Comparison of ENCODE assay signal across 33 cellular contexts in the genomic region with DNA sequence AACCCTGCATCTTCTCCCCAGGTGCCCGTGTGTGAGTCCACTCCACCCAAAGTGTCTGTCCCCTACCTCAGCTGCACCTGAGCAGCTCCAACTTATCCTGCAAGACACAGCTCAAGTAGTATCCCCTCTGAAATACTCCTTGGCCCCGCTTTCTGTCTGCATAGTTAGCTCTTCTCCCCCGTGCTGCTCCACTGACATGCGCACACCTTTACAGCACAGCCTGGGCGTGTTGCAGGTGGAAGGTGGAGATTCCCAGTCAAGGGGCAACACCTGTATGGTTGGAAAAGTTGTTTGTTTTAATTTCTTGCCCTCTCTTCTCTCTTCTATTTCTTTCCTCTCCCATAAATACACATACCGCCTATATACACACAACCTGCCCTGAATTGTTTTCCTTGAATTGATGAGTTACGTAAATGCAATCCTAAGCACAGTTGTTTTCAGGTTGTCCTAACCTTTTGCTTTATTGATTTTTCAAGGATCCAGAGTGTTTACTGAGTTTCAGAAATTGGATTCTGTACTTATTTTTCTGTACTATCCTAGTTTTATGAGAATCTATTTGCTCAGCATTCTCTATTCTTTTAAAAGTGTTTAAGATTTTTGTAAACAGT. TPM values are rescaled to one million over a fixed set of nuclear protein-coding genes. Genes with fewer than 3 reads are reported as not detected.
DNase-seq lines count a peak whose midpoint lies in the region; ATAC-seq, FAIRE-seq and TF ChIP-seq lines count a peak whose summit lies in the region.
"Had no signal": no experiment of that assay in that cellular context is flagged by ENCODE, and none has a peak within 500 bp of the region (broad histone marks: within the 10 kb centered on the region; RNA-seq: fewer than 3 reads in every experiment).

No MANE protein-coding gene starts in this region.

- no peak for FAIRE-seq in HepG2 (lab: Jason Lieb, UNC)
- FAIRE-seq: bronchial epithelial cell, colon had no signal

- POLR2A ChIA-PET in HepG2 (lab: Yijun Ruan, JAX): interaction anchor here (1.0 kb wide), 1 partner anchor 124 kb away, joined by 3 read pairs; no protein-coding TSS in a partner anchor

- H3K9me3 Mint-ChIP-seq in endothelial cell (ENCODE audit: unreplicated experiment): no peaks in the 10 kb centered on the region
- peaks cover 2 to 4% of the 10 kb centered on the region in 2 donors for H3K9me3 Mint-ChIP-seq in activated T-cell treated with anti-CD3 and anti-CD28 coated beads, Interleukin-2, amount 50 U/mL, for 72 hours
- H3K9me3 Mint-ChIP-seq: activated T-helper 1 cell treated with anti-CD3 and anti-CD28 coated beads, Interleukin-12 subunit alpha, Interleukin-12 subunit beta, Interleukin-2, Interleukin-4 antibody, amounts not matched to agents 30 ng/mL and 10 ng/mL and 1 ng/mL, durations not matched to agents 14 hours and 24 hours and 36 hours; CD4-positive, alpha-beta T cell; T-helper 2 cell treated with Interferon-gamma antibody and Interleukin-4, amounts not matched to agents 5 μg/mL and 100 μg/mL, for 36 hours had no signal

- no peak for TF ChIP-seq POLR2A in body of pancreas (IDR thresholded peaks at IDR 0.05)
- TF ChIP-seq POLR2A in HepG2 (IDR thresholded peaks at IDR 0.05; ENCODE audit: insufficient read depth in 1 of 2, low read depth in 2 of 2, low read length in 2 of 2): no peak
- no peak for TF ChIP-seq POLR2A in gastrocnemius medialis (IDR thresholded peaks at IDR 0.05)

- peaks cover 3% of the 10 kb centered on the region for H3K4me1 Mint-ChIP-seq in endothelial cell (ENCODE audit: unreplicated experiment)
- H3K4me1 Mint-ChIP-seq in activated T-cell treated with anti-CD3 and anti-CD28 coated beads, Interleukin-2, amount 50 U/mL, for 72 hours (ENCODE audit: low read depth): no peaks in the 10 kb centered on the region
- H3K4me1 Mint-ChIP-seq: activated CD4-positive, alpha-beta T cell treated with anti-CD3 and anti-CD28 coated beads, Interleukin-2, amount 10 ng/mL, durations not matched to agents 7 days and 5 days; activated naive CD4-positive, alpha-beta T cell treated with anti-CD3 and anti-CD28 coated beads, Interleukin-2, amount 50 U/mL, for 24 hours; immature natural killer cell; naive thymus-derived CD4-positive, alpha-beta T cell had no signal

- H3K27me3 ChIP-seq in body of pancreas (no peaks in the 10 kb centered on the region), HepG2 (ENCODE audit: control insufficient read depth in 1 of 2, insufficient read depth in 2 of 2, low read length in 2 of 2) (no peaks in the 10 kb centered on the region), gastrocnemius medialis (no peaks in the 10 kb centered on the region)
- H3K27me3 ChIP-seq: esophagus squamous epithelium, gastroesophageal sphincter, hepatocyte, transverse colon had no signal

- CTCF ChIA-PET in HepG2 (lab: Yijun Ruan, JAX; ENCODE audit: low intra/inter-chr PET ratio, low total read pairs): no interaction called here

- no peak overlapping the region for H2AFZ ChIP-seq in HepG2 (ENCODE audit: low read length)
- H2AFZ ChIP-seq: hepatocyte had no signal

- TF ChIP-seq CTCF in body of pancreas (IDR thresholded peaks at IDR 0.05) (no peak), HepG2 (CRISPR knock-in tag; IDR thresholded peaks at IDR 0.05) (no peak), gastrocnemius medialis (IDR thresholded peaks at IDR 0.05 in 4 of 5, conservative IDR thresholded peaks at IDR 0.05 in 1 of 5) (no peak), endothelial cell (IDR thresholded peaks at IDR 0.05; ENCODE audit: unreplicated experiment) (no peak)

- H3K9ac ChIP-seq in HepG2 (ENCODE audit: insufficient read depth, low read depth, low read length): no peak overlapping the region
- H3K9ac ChIP-seq: GM23248 had no signal

- H3K27me3 Mint-ChIP-seq in endothelial cell (ENCODE audit: unreplicated experiment): peaks cover 3% of the 10 kb centered on the region
- peaks cover 48% of the 10 kb centered on the region for H3K27me3 Mint-ChIP-seq in activated T-cell treated with anti-CD3 and anti-CD28 coated beads, Interleukin-2, amount 50 U/mL, for 72 hours (ENCODE audit: low read depth)

- WGBS in body of pancreas, 2 donors: 62 to 63% methylated on average over 7 of the region's 7 CpGs
- WGBS in HepG2 (ENCODE audit: low lambda C conversion rate): 52% methylated on average over 7 of the region's 7 CpGs

- BruUV-seq in HepG2 (replicated peaks; lab: Mats Ljungman, UMichigan): no TSS peak

- H4K20me1 ChIP-seq in HepG2 (ENCODE audit: insufficient read depth, low read length): no peaks in the 10 kb centered on the region

- H3K4me3 ChIP-seq in body of pancreas: no peak overlapping the region
- 0 out of 6 replicates have a peak overlapping the region, but pooled peaks of 1 of the 3 experiments have one; percentile 15 for H3K4me3 ChIP-seq in HepG2 (replicated peaks in 1 of 3; ENCODE audit: insufficient read depth in 1 of 3, low read depth in 2 of 3, low read length in 3 of 3)
- H3K4me3 ChIP-seq in gastrocnemius medialis: no peak overlapping the region
- H3K4me3 ChIP-seq: esophagus squamous epithelium, gastroesophageal sphincter, hepatocyte, left ventricle myocardium inferior, transverse colon had no signal

- ATAC-seq in body of pancreas (peak; percentile 33), HepG2 (peak; percentile 88), gastrocnemius medialis (no peak)
- ATAC-seq in activated T-cell treated with anti-CD3 and anti-CD28 coated beads, Interleukin-2, amount 50 U/mL, for 72 hours (replicated peaks in 1 of 2): no peak
- ATAC-seq: gastroesophageal sphincter; naive thymus-derived CD4-positive, alpha-beta T cell had no signal

- peaks cover 3% of the 10 kb centered on the region for H3K36me3 Mint-ChIP-seq in endothelial cell (ENCODE audit: low read depth, unreplicated experiment)
- H3K36me3 Mint-ChIP-seq in activated T-cell treated with anti-CD3 and anti-CD28 coated beads, Interleukin-2, amount 50 U/mL, for 72 hours (ENCODE audit: insufficient read depth in 2 of 2): peaks cover 0 to 2% of the 10 kb centered on the region in 2 donors
- H3K36me3 Mint-ChIP-seq: activated naive CD4-positive, alpha-beta T cell treated with anti-CD3 and anti-CD28 coated beads, Interleukin-2, amount 50 U/mL, for 24 hours; immature natural killer cell; naive thymus-derived CD4-positive, alpha-beta T cell had no signal

- no peaks in the 10 kb centered on the region for H3K36me3 ChIP-seq in body of pancreas (replicated peaks in 1 of 2; ENCODE audit: insufficient read depth in 1 of 2, low read depth in 2 of 2)
- no peaks in the 10 kb centered on the region for H3K36me3 ChIP-seq in HepG2 (replicated peaks in 1 of 2; ENCODE audit: control insufficient read depth in 1 of 2, insufficient read depth in 2 of 2, low read length in 2 of 2)
- no peaks in the 10 kb centered on the region for H3K36me3 ChIP-seq in gastrocnemius medialis
- H3K36me3 ChIP-seq: esophagus squamous epithelium, gastroesophageal sphincter, left ventricle myocardium inferior, transverse colon, WERI-Rb-1 had no signal

- no peak for TF ChIP-seq RAD21 in HepG2 (CRISPR knock-in tag; IDR thresholded peaks at IDR 0.05)

- H3K27ac ChIP-seq in body of pancreas (no peak overlapping the region), HepG2 (ENCODE audit: extremely low read length, insufficient read depth, low read length) (peak overlapping the region; percentile 47), gastrocnemius medialis (peak overlapping the region; percentile 47 to 68 (median 56))
- H3K27ac ChIP-seq: gastroesophageal sphincter, hepatocyte, left ventricle myocardium inferior, transverse colon, WERI-Rb-1 had no signal

- intact Hi-C loops in body of pancreas (cut with DNase I): no loop called here
- intact Hi-C loops in HepG2 (cut with micrococcal nuclease; ENCODE audit: unreplicated experiment): loop anchor here (5.0 kb wide), 1 partner anchor 115 kb away; no protein-coding TSS in a partner anchor
- intact Hi-C loops in gastrocnemius medialis (cut with DNase I; ENCODE audit: low total_unique reads): no loop called here

- peak in 1 of 2 experiments; percentile 90; a peak in 2 of 4 replicates for TF ChIP-seq EP300 in HepG2 (IDR thresholded peaks at IDR 0.05; ENCODE audit: low read depth in 2 of 2, low read length in 2 of 2)
- no peak for TF ChIP-seq EP300 in HepG2 (CRISPR knock-in tag; IDR thresholded peaks at IDR 0.05; ENCODE audit: borderline replicate concordance)

- H3K4me1 ChIP-seq in body of pancreas: peaks cover 17% of the 10 kb centered on the region
- H3K4me1 ChIP-seq in HepG2 (ENCODE audit: insufficient read depth, low read length): peaks cover 46% of the 10 kb centered on the region
- peaks cover 40 to 42% of the 10 kb centered on the region in 2 donors for H3K4me1 ChIP-seq in gastrocnemius medialis
- H3K4me1 ChIP-seq: gastroesophageal sphincter, left ventricle myocardium inferior had no signal

- H3K9me3 ChIP-seq in body of pancreas (no peaks in the 10 kb centered on the region), HepG2 (ENCODE audit: low read length) (no peaks in the 10 kb centered on the region), gastrocnemius medialis (no peaks in the 10 kb centered on the region)
- H3K9me3 ChIP-seq: esophagus squamous epithelium, gastroesophageal sphincter, left ventricle myocardium inferior, transverse colon had no signal

- peaks cover 33% of the 10 kb centered on the region for H3K79me2 ChIP-seq in HepG2 (ENCODE audit: insufficient read depth, low read length)

- DNase-seq in NCI-H510A treated with DMSO at 0.1 percent for 48 hours (lab: John Stamatoyannopoulos, UW) (peak; percentile 41), NCI-H510A (lab: John Stamatoyannopoulos, UW) (no peak), body of pancreas (peak in 2 of 4 donors; percentile 21 to 22), HepG2 (ENCODE audit: low spot score) (peak; percentile 70), gastrocnemius medialis (no peak), endothelial cell (ENCODE audit: low spot score) (no peak), SW480 (ENCODE audit: low spot score) (no peak)
- DNase-seq in activated T-cell treated with anti-CD3 and anti-CD28 coated beads, Interleukin-2, amount 50 U/mL, for 72 hours: no peak
- DNase-seq: activated CD4-positive, alpha-beta T cell treated with anti-CD3 and anti-CD28 coated beads, Interleukin-2, amount 10 ng/mL, durations not matched to agents 7 days and 5 days; AML-193; amygdala; CD4-positive, alpha-beta T cell; effector memory CD4-positive, alpha-beta T cell; esophagus squamous epithelium; GM23248; immature natural killer cell; Kasumi-1; left ventricle myocardium inferior; naive thymus-derived CD4-positive, alpha-beta T cell; NCI-H1694 treated with DMSO at 0.1 percent for 48 hours; NCI-H2227 treated with DMSO at 0.1 percent for 48 hours; NCI-H774; stimulated activated CD4-positive, alpha-beta T cell treated with anti-CD3 and anti-CD28 coated beads, Interleukin-2, amount 100 ng/mL, for 24 hours; transverse colon; WERI-Rb-1 had no signal

- in situ Hi-C loops in HepG2 (cut with HindIII; ENCODE audit: extremely low pct_ligation_motif_present, low pct_unique_long_range_greater_than_20kb): no loop called here
- in situ Hi-C loops in gastrocnemius medialis (cut with MboI; ENCODE audit: low sequenced_read_pairs in 4 of 4): no loop called here

- no peak overlapping the region for H3K27ac Mint-ChIP-seq in endothelial cell (ENCODE audit: unreplicated experiment)
- H3K27ac Mint-ChIP-seq in activated T-cell treated with anti-CD3 and anti-CD28 coated beads, Interleukin-2, amount 50 U/mL, for 72 hours: no peak overlapping the region
- H3K27ac Mint-ChIP-seq: activated CD4-positive, alpha-beta T cell treated with anti-CD3 and anti-CD28 coated beads, Interleukin-2, amount 10 ng/mL, durations not matched to agents 7 days and 5 days; activated naive CD4-positive, alpha-beta T cell treated with anti-CD3 and anti-CD28 coated beads, Interleukin-2, amount 50 U/mL, for 24 hours; activated T-helper 1 cell treated with anti-CD3 and anti-CD28 coated beads, Interleukin-12 subunit alpha, Interleukin-12 subunit beta, Interleukin-2, Interleukin-4 antibody, amounts not matched to agents 30 ng/mL and 10 ng/mL and 1 ng/mL, durations not matched to agents 14 hours and 24 hours and 36 hours; CD4-positive, alpha-beta T cell; immature natural killer cell; mesothelial cell of epicardium; naive thymus-derived CD4-positive, alpha-beta T cell; T-helper 2 cell treated with Interferon-gamma antibody and Interleukin-4, amounts not matched to agents 5 μg/mL and 100 μg/mL, for 36 hours had no signal

- no peak overlapping the region for H3K4me3 Mint-ChIP-seq in endothelial cell (ENCODE audit: unreplicated experiment)
- no peak overlapping the region for H3K4me3 Mint-ChIP-seq in activated T-cell treated with anti-CD3 and anti-CD28 coated beads, Interleukin-2, amount 50 U/mL, for 72 hours
- H3K4me3 Mint-ChIP-seq: activated CD4-positive, alpha-beta T cell treated with anti-CD3 and anti-CD28 coated beads, Interleukin-2, amount 10 ng/mL, durations not matched to agents 7 days and 5 days; activated naive CD4-positive, alpha-beta T cell treated with anti-CD3 and anti-CD28 coated beads, Interleukin-2, amount 50 U/mL, for 24 hours; activated T-helper 1 cell treated with anti-CD3 and anti-CD28 coated beads, Interleukin-12 subunit alpha, Interleukin-12 subunit beta, Interleukin-2, Interleukin-4 antibody, amounts not matched to agents 30 ng/mL and 10 ng/mL and 1 ng/mL, durations not matched to agents 14 hours and 24 hours and 36 hours; CD4-positive, alpha-beta T cell; immature natural killer cell; mesothelial cell of epicardium; naive thymus-derived CD4-positive, alpha-beta T cell; T-helper 2 cell treated with Interferon-gamma antibody and Interleukin-4, amounts not matched to agents 5 μg/mL and 100 μg/mL, for 36 hours had no signal

- peak overlapping the region; percentile 62 for H3K4me2 ChIP-seq in HepG2 (ENCODE audit: low read depth, low read length)
- H3K4me2 ChIP-seq: hepatocyte had no signal

RNA-seq across cellular contexts. Expression of gene MET, which starts 14.9 kb away (rescaled TPM):
- 10 to 100 TPM; 21.3 to 23.7 TPM for total RNA-seq in body of pancreas
- total RNA-seq in HepG2 (2016; rRNA removed; fragmentation: Illumina TruSeq; extraction: Trizol): 23.3 and 31.5 TPM in 2 replicates
- 6.7 and 9.1 TPM in 2 replicates for total RNA-seq in HepG2 (2016; cell fraction: cytosol; rRNA removed; fragmentation: Illumina TruSeq; extraction: Trizol; ENCODE audit: low read depth)
- total RNA-seq in HepG2 (2016; cell fraction: insoluble cytoplasmic fraction; rRNA removed; fragmentation: Illumina TruSeq; extraction: Trizol): 22.2 and 30.9 TPM in 2 replicates
- 13.5 and 13.7 TPM in 2 replicates for total RNA-seq in HepG2 (2016; cell fraction: membrane; rRNA removed; fragmentation: Illumina TruSeq; extraction: Trizol)
- 41.6 and 49.0 TPM in 2 replicates for total RNA-seq in HepG2 (2016; cell fraction: nucleus; rRNA removed; fragmentation: Illumina TruSeq; extraction: Trizol)
- polyA plus RNA-seq in HepG2 (2011; rRNA removed): 20.4 and 21.8 TPM in 2 replicates
- polyA plus RNA-seq in HepG2 (2011; cell fraction: cytosol; rRNA removed): 12.9 and 19.5 TPM in 2 replicates
- 10.0 and 10.1 TPM in 2 replicates for polyA plus RNA-seq in HepG2 (2011; cell fraction: nucleus; rRNA removed)
- 29.8 and 37.6 TPM in 2 replicates for polyA plus RNA-seq in HepG2 (2012)
- 1.00 and 1.2 TPM in 2 replicates for polyA plus RNA-seq in HepG2 (2016; cell fraction: cytosol; fragmentation: Illumina TruSeq; extraction: Trizol; ENCODE audit: low read depth)
- polyA plus RNA-seq in HepG2 (2016; cell fraction: insoluble cytoplasmic fraction; fragmentation: Illumina TruSeq; extraction: Trizol; ENCODE audit: low read depth): 12.2 TPM in 2 replicates
- polyA plus RNA-seq in HepG2 (2016; cell fraction: membrane; fragmentation: Illumina TruSeq; extraction: Trizol; ENCODE audit: low read depth): 2.8 and 2.9 TPM in 2 replicates
- polyA plus RNA-seq in HepG2 (2016; cell fraction: nucleus; fragmentation: Illumina TruSeq; extraction: Trizol; ENCODE audit: insufficient read depth, low read depth): 21.5 and 22.5 TPM in 2 replicates
- 90.9 and 232 TPM in 2 replicates for polyA minus RNA-seq in HepG2 (2011; rRNA and poly(A)+ RNA removed; ENCODE audit: low replicate concordance)
- polyA minus RNA-seq in HepG2 (2011; cell fraction: cytosol; rRNA and poly(A)+ RNA removed): 55.1 and 63.9 TPM in 2 replicates
- polyA minus RNA-seq in HepG2 (2011; cell fraction: nucleus; rRNA and poly(A)+ RNA removed): 75.3 and 92.4 TPM in 2 replicates
- 10 to 100 TPM; 15.9 to 36.8 (median 28.7) TPM for total RNA-seq in gastrocnemius medialis
- total RNA-seq in endothelial cell (ENCODE audit: unreplicated experiment): 35.1 TPM
- 1 to 10 TPM; 2.4 TPM for total RNA-seq in activated T-cell treated with anti-CD3 and anti-CD28 coated beads, Interleukin-2, amount 50 U/mL, for 72 hours
- polyA plus RNA-seq: immature natural killer cell; naive thymus-derived CD4-positive, alpha-beta T cell had no signal

Comparison
In these comparisons a context has a peak if more than half of its experiments do, and no peak if none do; other contexts are left out.
1. DNase-seq: peak in NCI-H510A treated with DMSO at 0.1 percent for 48 hours (single experiment) and HepG2 (single experiment); none in NCI-H510A (single experiment), gastrocnemius medialis (0 of 2), endothelial cell (single experiment), SW480 (single experiment) and activated T-cell treated with anti-CD3 and anti-CD28 coated beads, Interleukin-2, amount 50 U/mL, for 72 hours (0 of 2).
2. ATAC-seq: peak in body of pancreas (single experiment) and HepG2 (single experiment); none in gastrocnemius medialis (0 of 2) and activated T-cell treated with anti-CD3 and anti-CD28 coated beads, Interleukin-2, amount 50 U/mL, for 72 hours (0 of 2).
3. H3K27ac ChIP-seq: peak in HepG2 (single experiment) and gastrocnemius medialis (4 of 4); none in body of pancreas (0 of 4).